In genomic region chr20:34724172-34724571, GRCh38 we compare ENCODE assay signal across 16 cellular contexts. TPM values are rescaled to one million over a fixed set of nuclear protein-coding genes. Genes with fewer than 3 reads are reported as not detected.
DNase-seq lines count a peak whose midpoint lies in the region; ATAC-seq and TF ChIP-seq lines count a peak whose summit lies in the region.
"Had no signal": no experiment of that assay in that cellular context is flagged by ENCODE, and none has a peak within 500 bp of the region (broad histone marks: within the 10 kb centered on the region; RNA-seq: fewer than 3 reads in every experiment).

No MANE protein-coding gene starts in this region.

- H3K9ac ChIP-seq in endodermal cell (ENCODE audit: extremely low read depth, low read length, poor library complexity, severe bottlenecking) = no peak overlapping the region
- H3K9ac ChIP-seq: GM23248 had no signal

- intact Hi-C loops in Right ventricle myocardium inferior (cut with DNase I) = no loop called here
- intact Hi-C loops in left cardiac atrium (cut with DNase I) = no loop called here
- intact Hi-C loops in heart right ventricle (cut with DNase I) = no loop called here
- intact Hi-C loops in thyroid gland (cut with DNase I) = no loop called here

- H3K4me3 Mint-ChIP-seq in endodermal cell = no peak overlapping the region
- H3K4me3 Mint-ChIP-seq: CD4-positive, alpha-beta T cell had no signal

- H3K4me1 ChIP-seq in heart right ventricle = peaks cover 0 to 14% (median 0%) of the 10 kb centered on the region in 9 donors
- H3K4me1 ChIP-seq in thyroid gland = peaks cover 12 to 22% of the 10 kb centered on the region in 2 donors
- no peaks in the 10 kb centered on the region for H3K4me1 ChIP-seq in endodermal cell (ENCODE audit: control insufficient read depth, insufficient read depth, low read length)
- H3K4me1 ChIP-seq: A549, HAP-1 had no signal

- H3K27me3 ChIP-seq in heart right ventricle (no peaks in the 10 kb centered on the region), thyroid gland (no peaks in the 10 kb centered on the region), endodermal cell (ENCODE audit: control insufficient read depth, insufficient read depth, low read length, poor library complexity, severe bottlenecking) (no peaks in the 10 kb centered on the region)

- no peak for TF ChIP-seq CTCF in heart right ventricle (IDR thresholded peaks at IDR 0.05)
- TF ChIP-seq CTCF in thyroid gland (IDR thresholded peaks at IDR 0.05) = no peak
- TF ChIP-seq CTCF in endodermal cell (conservative IDR thresholded peaks at IDR 0.05) = no peak

- ATAC-seq in Right ventricle myocardium inferior (peak; percentile 62), left cardiac atrium (no peak), heart right ventricle (peak in 6 of 8 donors; percentile 33 to 84 (median 48)), left lobe of liver (peak; percentile 29)
- ATAC-seq: A549 had no signal

- no peaks in the 10 kb centered on the region for H3K9me3 Mint-ChIP-seq in endodermal cell
- H3K9me3 Mint-ChIP-seq: CD4-positive, alpha-beta T cell had no signal

- no peak overlapping the region for H3K4me3 ChIP-seq in heart right ventricle
- H3K4me3 ChIP-seq in thyroid gland (replicated peaks in 1 of 3) = no peak overlapping the region
- no peak overlapping the region for H3K4me3 ChIP-seq in endodermal cell (ENCODE audit: low read length)
- H3K4me3 ChIP-seq: A549, GM23248, HAP-1 had no signal

- H3K27ac Mint-ChIP-seq in endodermal cell = no peak overlapping the region
- H3K27ac Mint-ChIP-seq: CD4-positive, alpha-beta T cell had no signal

- no peak for TF ChIP-seq POLR2A in thyroid gland (IDR thresholded peaks at IDR 0.05)

- DNase-seq in Right ventricle myocardium inferior (ENCODE audit: missing footprints) (no peak), left cardiac atrium (no peak), heart right ventricle (no peak), left lobe of liver (ENCODE audit: low spot score) (no peak), thyroid gland (peak; percentile 41 to 45), KG1 (lab: John Stamatoyannopoulos, UW) (no peak), endodermal cell (no peak)
- DNase-seq: AML-193; Caco-2; CD4-positive, alpha-beta T cell; GDM1; GM23248 had no signal

- peaks cover 0 to 94% (median 32%) of the 10 kb centered on the region in 9 donors for H3K36me3 ChIP-seq in heart right ventricle
- peaks cover 8 to 15% of the 10 kb centered on the region in 2 donors for H3K36me3 ChIP-seq in thyroid gland
- H3K36me3 ChIP-seq in endodermal cell (ENCODE audit: control insufficient read depth, insufficient read depth, low read length) = peaks cover 61% of the 10 kb centered on the region

- H3K36me3 Mint-ChIP-seq in endodermal cell (ENCODE audit: low read depth) = peaks cover 43% of the 10 kb centered on the region

- no peaks in the 10 kb centered on the region for H3K27me3 Mint-ChIP-seq in endodermal cell (ENCODE audit: insufficient read depth)
- H3K27me3 Mint-ChIP-seq: CD4-positive, alpha-beta T cell had no signal

- H3K9me3 ChIP-seq in heart right ventricle (no peaks in the 10 kb centered on the region), thyroid gland (no peaks in the 10 kb centered on the region), endodermal cell (ENCODE audit: control insufficient read depth, low read length) (no peaks in the 10 kb centered on the region)
- H3K9me3 ChIP-seq: A549, Caco-2, HAP-1 had no signal

- H3K4me1 Mint-ChIP-seq in endodermal cell = peaks cover 9% of the 10 kb centered on the region

- WGBS in heart right ventricle, 2 donors = 51 to 63% methylated on average over 3 of the region's 3 CpGs
- WGBS in thyroid gland, 2 donors = 52 to 63% methylated on average over 3 of the region's 3 CpGs
- 90 to 100% methylated on average over 2 to 3 of the region's 3 CpGs for WGBS in endodermal cell (ENCODE audit: insufficient coverage in 1 of 2, insufficient read length in 1 of 2), 2 experiments

- H3K27ac ChIP-seq in heart right ventricle = peak overlapping the region in 1 of 10 donors; percentile 20
- peak overlapping the region in 2 of 3 donors; percentile 27 to 39 for H3K27ac ChIP-seq in thyroid gland
- no peak overlapping the region for H3K27ac ChIP-seq in endodermal cell (ENCODE audit: low read depth, low read length)
- H3K27ac ChIP-seq: 22Rv1, A549, C4-2B, GM23248 had no signal

RNA-seq across cellular contexts. Expression of gene TP53INP2, which starts 20.0 kb away (rescaled TPM):
- total RNA-seq in Right ventricle myocardium inferior = 113 TPM
- total RNA-seq in left cardiac atrium = 100 to 1,000 TPM in 1 of 2 donors, 10 to 100 TPM in 1; 85.0 to 117 TPM
- 100 to 1,000 TPM in 8 of 10 donors, 10 to 100 TPM in 2; 73.4 to 174 (median 136) TPM for total RNA-seq in heart right ventricle
- 10 to 100 TPM; 31.7 to 48.8 TPM for polyA plus RNA-seq in heart right ventricle
- 14.4 TPM for total RNA-seq in left lobe of liver
- 10 to 100 TPM; 21.9 to 39.7 (median 31.2) TPM for total RNA-seq in thyroid gland
- 10 to 100 TPM in 1 of 2 donors, 1 to 10 TPM in 1; 7.0 to 20.2 TPM for total RNA-seq in endodermal cell
- polyA plus RNA-seq in endodermal cell (2013, experiment 1 of 2) = 13.9 TPM
- polyA plus RNA-seq in endodermal cell (2013, experiment 2 of 2) = 12.8 TPM

RNA-seq across cellular contexts. Expression of gene PIGU, which starts 47.3 kb away (rescaled TPM):
- 12.9 TPM for total RNA-seq in Right ventricle myocardium inferior
- total RNA-seq in left cardiac atrium = 10 to 100 TPM; 14.1 to 14.8 TPM
- total RNA-seq in heart right ventricle = 10 to 100 TPM; 11.0 to 20.4 (median 14.1) TPM
- 10 to 100 TPM; 18.6 to 23.8 TPM for polyA plus RNA-seq in heart right ventricle
- 3.8 TPM for total RNA-seq in left lobe of liver
- total RNA-seq in thyroid gland = 10 to 100 TPM; 12.1 to 25.8 (median 18.0) TPM
- total RNA-seq in endodermal cell = 10 to 100 TPM; 35.8 to 41.2 TPM
- 63.0 TPM for polyA plus RNA-seq in endodermal cell (2013, experiment 1 of 2)
- polyA plus RNA-seq in endodermal cell (2013, experiment 2 of 2) = 54.4 TPM

Comparison
In these comparisons a context has a peak if more than half of its experiments do, and no peak if none do; other contexts are left out.
1. ATAC-seq: peak in Right ventricle myocardium inferior (single experiment), heart right ventricle (6 of 8) and left lobe of liver (single experiment); none in left cardiac atrium (0 of 2).
2. DNase-seq: peak in thyroid gland (2 of 2); none in Right ventricle myocardium inferior (single experiment), left cardiac atrium (single experiment), heart right ventricle (0 of 2), left lobe of liver (single experiment), KG1 (single experiment) and endodermal cell (single experiment).